In the genomic region with DNA sequence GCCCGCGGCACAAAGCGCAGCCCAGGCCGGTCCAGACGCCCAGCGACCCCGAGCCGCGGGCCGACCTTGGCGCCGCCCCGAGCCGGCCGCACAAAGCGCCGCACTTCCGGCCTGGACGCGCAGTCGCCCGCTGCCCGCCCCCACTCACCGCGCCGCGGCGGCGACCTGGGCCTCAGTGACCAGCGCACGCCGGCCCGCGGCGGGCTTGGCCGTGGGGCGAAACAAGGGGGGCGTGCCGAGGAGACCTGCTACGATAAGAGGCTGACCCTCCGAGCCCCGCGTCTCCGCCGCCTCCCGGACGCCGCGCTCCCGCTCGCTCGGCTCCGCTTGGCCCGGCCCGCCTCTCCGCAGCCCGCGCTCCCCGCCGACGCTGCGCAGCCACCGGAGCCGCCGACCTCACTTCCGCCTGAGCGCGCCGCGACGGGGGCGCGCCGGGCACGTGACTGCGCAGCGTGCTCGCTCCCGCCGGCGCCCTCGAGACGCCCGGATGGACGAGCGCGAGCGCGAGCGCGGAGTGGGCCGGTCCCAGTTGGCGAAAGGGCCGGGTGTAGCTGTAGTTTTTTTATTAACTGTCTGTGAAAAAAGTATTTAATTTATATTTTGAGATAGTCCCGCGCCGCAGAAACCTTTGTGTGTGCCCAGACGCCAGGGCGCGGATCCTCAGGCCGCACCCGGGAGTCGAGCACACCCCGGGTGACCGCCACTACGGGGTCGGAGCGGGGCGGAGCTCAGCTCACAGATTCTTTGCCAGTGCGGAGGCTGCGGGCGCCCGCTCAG, we compare ENCODE assay signal across 8 cellular contexts. TPM values are rescaled to one million over a fixed set of nuclear protein-coding genes. Genes with fewer than 3 reads are reported as not detected.
DNase-seq lines count a peak whose midpoint lies in the region; ATAC-seq and TF ChIP-seq lines count a peak whose summit lies in the region.

A gene with protein sequence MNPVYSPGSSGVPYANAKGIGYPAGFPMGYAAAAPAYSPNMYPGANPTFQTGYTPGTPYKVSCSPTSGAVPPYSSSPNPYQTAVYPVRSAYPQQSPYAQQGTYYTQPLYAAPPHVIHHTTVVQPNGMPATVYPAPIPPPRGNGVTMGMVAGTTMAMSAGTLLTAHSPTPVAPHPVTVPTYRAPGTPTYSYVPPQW (minus strand): TSS at position 395 of the 777 bp plus-strand sequence. CDS start 10,814 bp downstream, outside the sequence.

- H3K4me1 ChIP-seq in HUES48 (ENCODE audit: control insufficient read depth, insufficient read depth, low read length) (no peaks in the 10 kb centered on the region), OCI-LY3 (ENCODE audit: low read length) (peaks cover 19% of the 10 kb centered on the region)

- H3K27me3 ChIP-seq in HUES48 (ENCODE audit: control insufficient read depth, insufficient read depth, low read length) (no peaks in the 10 kb centered on the region), OCI-LY3 (ENCODE audit: low read depth, low read length) (no peaks in the 10 kb centered on the region)

- H3K4me2 ChIP-seq in OCI-LY3 (ENCODE audit: low read length): peak within 1 kb of the TSS; percentile 88

- no peaks in the 10 kb centered on the region for H3K9me3 ChIP-seq in HUES48 (ENCODE audit: control insufficient read depth, insufficient read depth, low read length)
- H3K9me3 ChIP-seq in OCI-LY3 (ENCODE audit: insufficient read depth, low read length): no peaks in the 10 kb centered on the region

- peaks cover 16% of the 10 kb centered on the region for H3K36me3 ChIP-seq in HUES48 (ENCODE audit: control insufficient read depth, insufficient read depth, low read length)
- H3K36me3 ChIP-seq in OCI-LY3 (replicated peaks; ENCODE audit: low read depth, low read length): peaks cover 11% of the 10 kb centered on the region

- peaks cover 18% of the 10 kb centered on the region for H4K20me1 ChIP-seq in OCI-LY3 (ENCODE audit: insufficient read depth, low read length)

- H3K9ac ChIP-seq in HUES48 (ENCODE audit: low read depth, low read length) (peak within 1 kb of the TSS; percentile 99), OCI-LY3 (ENCODE audit: low read length) (peak within 1 kb of the TSS; percentile 81)

- peaks cover 50% of the 10 kb centered on the region for H3K79me2 ChIP-seq in OCI-LY3 (ENCODE audit: low read length)

- peak; percentile 83 for ATAC-seq in GM21423 (IDR thresholded peaks at IDR 0.05; ENCODE audit: unreplicated experiment)

- DNase-seq in D341Med (ENCODE audit: low spot score) (peak; percentile 94), activated T-cell treated with anti-CD3 and anti-CD28 coated beads for 4 hours (peak; percentile 78), epithelial cell of esophagus (ENCODE audit: low read depth) (peak; percentile 93), mucosa of gallbladder (ENCODE audit: low spot score) (peak; percentile 90)
- DNase-seq in stimulated activated CD8-positive, alpha-beta memory T cell treated with anti-CD3 and anti-CD28 coated beads, Interleukin-4, amount 100 ng/mL, for 4 hours (ENCODE audit: low read depth in 2 of 2, low spot score in 1 of 2): peak; percentile 65 to 73

- H2AFZ ChIP-seq in OCI-LY3 (ENCODE audit: low read depth, low read length): peak within 1 kb of the TSS; percentile 47; the same call in 1 of the 2 replicates

- TF ChIP-seq CTCF in OCI-LY3 (IDR thresholded peaks at IDR 0.05; ENCODE audit: low read depth, low read length): no peak
- TF ChIP-seq CTCF in epithelial cell of esophagus (IDR thresholded peaks at IDR 0.05; ENCODE audit: insufficient read depth, low read depth, low read length, missing control alignments): no peak

- H3K4me3 ChIP-seq in HUES48 (ENCODE audit: low read depth, low read length) (peak within 1 kb of the TSS; percentile 96), OCI-LY3 (ENCODE audit: low read length) (peak within 1 kb of the TSS; percentile 90), epithelial cell of esophagus (ENCODE audit: low read length) (peak within 1 kb of the TSS; percentile 77)

- H3K27ac ChIP-seq in HUES48 (ENCODE audit: low read depth, low read length): peak within 1 kb of the TSS; percentile 99
- peak within 1 kb of the TSS; percentile 56 for H3K27ac ChIP-seq in OCI-LY3 (ENCODE audit: low read length)

RNA-seq across cellular contexts. Expression of the gene that starts here (rescaled TPM):
- total RNA-seq in mucosa of gallbladder: 90.5 TPM

Comparison
In these comparisons a context has a peak if more than half of its experiments do, and no peak if none do; other contexts are left out.
1. Peak in every context shown above with its lines: DNase-seq, ATAC-seq, H3K4me3 ChIP-seq and H3K27ac ChIP-seq.